ENCODE assay signal across 17 cellular contexts in the genomic region with DNA sequence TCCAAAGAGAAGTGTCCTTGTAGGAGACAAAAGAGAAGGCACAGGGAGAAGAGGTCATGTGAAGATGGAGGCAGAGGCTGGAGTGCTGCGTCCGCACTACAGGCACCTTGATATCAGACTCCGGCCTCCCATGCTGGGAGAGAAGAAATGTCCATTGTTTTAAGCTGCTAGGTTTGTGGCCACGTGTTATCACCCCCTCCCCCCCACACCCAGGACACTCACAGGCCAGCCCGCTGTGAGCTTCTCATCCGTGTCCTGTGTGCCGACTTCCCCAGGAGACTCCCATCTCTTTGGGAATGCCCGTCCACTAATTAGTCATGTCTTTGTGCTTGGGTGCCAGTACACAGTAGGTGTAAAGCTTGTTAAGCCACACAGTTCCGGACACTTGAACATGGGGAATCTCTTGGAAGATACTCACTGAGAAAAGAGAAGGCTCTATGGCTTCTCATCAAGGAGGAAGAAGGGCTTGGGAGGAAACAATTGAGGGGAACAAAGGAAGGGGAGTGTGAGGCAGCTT.
"Had no signal": no experiment of that assay in that cellular context is flagged by ENCODE, and none has a peak within 500 bp of the region (broad histone marks: within the 10 kb centered on the region; RNA-seq: fewer than 3 reads in every experiment).

No MANE protein-coding gene starts in this region.

- DNase-seq: activated CD4-positive, alpha-beta T cell treated with anti-CD3 and anti-CD28 coated beads, Interleukin-2, amount 10 ng/mL, durations not matched to agents 7 days and 5 days; activated CD8-positive, alpha-beta memory T cell treated with anti-CD3 and anti-CD28 coated beads, Interleukin-2, amount 50 U/mL, for 48 hours; activated T-cell treated with anti-CD3 and anti-CD28 coated beads, Interleukin-2, amount 50 U/mL, for 72 hours; anterior cingulate cortex; cerebellar nuclear complex; heart right ventricle; naive thymus-derived CD4-positive, alpha-beta T cell; nucleus accumbens; stimulated activated CD4-positive, alpha-beta T cell treated with anti-CD3 and anti-CD28 coated beads, Interleukin-2, amount 100 ng/mL, for 48 hours; T-helper 17 cell; tibial artery; uterus had no signal

- H3K4me3 ChIP-seq: gastroesophageal sphincter, heart right ventricle, tibial artery, uterus had no signal

- H3K4me1 Mint-ChIP-seq: activated CD4-positive, alpha-beta T cell treated with anti-CD3 and anti-CD28 coated beads, Interleukin-2, amount 10 ng/mL, durations not matched to agents 7 days and 5 days; naive thymus-derived CD4-positive, alpha-beta T cell; T-helper 17 cell had no signal

- H3K27me3 ChIP-seq: tibial artery, uterus had no signal

- H3K27ac Mint-ChIP-seq: activated CD4-positive, alpha-beta T cell treated with anti-CD3 and anti-CD28 coated beads, Interleukin-2, amount 10 ng/mL, durations not matched to agents 7 days and 5 days; activated T-cell treated with anti-CD3 and anti-CD28 coated beads, Interleukin-2, amount 50 U/mL, for 72 hours; dendritic cell treated with granulocyte-macrophage colony-stimulating factor and Interleukin-4, amounts not matched to agents 40 ng/mL and 50 ng/mL, for 4 days; naive thymus-derived CD4-positive, alpha-beta T cell; T-helper 17 cell; WTC11 had no signal

- H3K4me1 ChIP-seq: gastroesophageal sphincter, heart right ventricle, tibial artery, uterus had no signal

- H3K36me3 ChIP-seq: gastroesophageal sphincter, heart right ventricle, tibial artery, uterus had no signal

- H3K27me3 Mint-ChIP-seq: activated CD4-positive, alpha-beta T cell treated with anti-CD3 and anti-CD28 coated beads, Interleukin-2, amount 10 ng/mL, durations not matched to agents 7 days and 5 days; dendritic cell treated with granulocyte-macrophage colony-stimulating factor and Interleukin-4, amounts not matched to agents 40 ng/mL and 50 ng/mL, for 4 days had no signal

- H3K36me3 Mint-ChIP-seq: naive thymus-derived CD4-positive, alpha-beta T cell; stimulated activated naive B cell treated with anti-CD40 and anti-IgM and Interleukin-4, amounts not matched to agents 10 μg/mL and 1 μg/mL and 100 μg/mL, for 72 hours; WTC11 had no signal

- ATAC-seq: activated T-cell treated with anti-CD3 and anti-CD28 coated beads, Interleukin-2, amount 50 U/mL, for 72 hours; gastroesophageal sphincter; heart right ventricle; left lobe of liver; naive thymus-derived CD4-positive, alpha-beta T cell; WTC11 had no signal

- H3K9me3 Mint-ChIP-seq: activated CD4-positive, alpha-beta T cell treated with anti-CD3 and anti-CD28 coated beads, Interleukin-2, amount 10 ng/mL, durations not matched to agents 7 days and 5 days; activated T-cell treated with anti-CD3 and anti-CD28 coated beads, Interleukin-2, amount 50 U/mL, for 72 hours; dendritic cell treated with granulocyte-macrophage colony-stimulating factor and Interleukin-4, amounts not matched to agents 40 ng/mL and 50 ng/mL, for 4 days; naive thymus-derived CD4-positive, alpha-beta T cell; stimulated activated naive B cell treated with anti-CD40 and anti-IgM and Interleukin-4, amounts not matched to agents 10 μg/mL and 1 μg/mL and 100 μg/mL, for 72 hours; WTC11 had no signal

- H3K9me3 ChIP-seq: gastroesophageal sphincter, heart right ventricle, tibial artery, uterus had no signal

- H3K27ac ChIP-seq: gastroesophageal sphincter, heart right ventricle, tibial artery, uterus had no signal

- H3K4me3 Mint-ChIP-seq: activated CD4-positive, alpha-beta T cell treated with anti-CD3 and anti-CD28 coated beads, Interleukin-2, amount 10 ng/mL, durations not matched to agents 7 days and 5 days; activated T-cell treated with anti-CD3 and anti-CD28 coated beads, Interleukin-2, amount 50 U/mL, for 72 hours; dendritic cell treated with granulocyte-macrophage colony-stimulating factor and Interleukin-4, amounts not matched to agents 40 ng/mL and 50 ng/mL, for 4 days; naive thymus-derived CD4-positive, alpha-beta T cell; stimulated activated naive B cell treated with anti-CD40 and anti-IgM and Interleukin-4, amounts not matched to agents 10 μg/mL and 1 μg/mL and 100 μg/mL, for 72 hours; T-helper 17 cell; WTC11 had no signal
